8 cellular contexts compared by ENCODE assay signal in genomic region chr1:151146416-151147131, GRCh38. TPM values are rescaled to one million over a fixed set of nuclear protein-coding genes. Genes with fewer than 3 reads are reported as not detected.
DNase-seq lines count a peak whose midpoint lies in the region; ATAC-seq and TF ChIP-seq lines count a peak whose summit lies in the region.

TSS of gene SEMA6C (minus strand) at chr1:151146631. CDS start at chr1:151142621, 4,010 bp downstream.

- peaks cover 34% of the 10 kb centered on the region for H3K27me3 ChIP-seq in H7 (ENCODE audit: control insufficient read depth, insufficient read depth, low read length)

- peak within 1 kb of the TSS in 1 of 2 donors; percentile 32 for H3K27ac Mint-ChIP-seq in natural killer cell treated with Interleukin-12 subunit alpha and Interleukin-12 subunit beta and Interleukin-15 and Interleukin-18, amount 100 ng/mL, for 72 hours

- DNase-seq in EL (peak; percentile 93), H7 (peak; percentile 97), LoVo (ENCODE audit: low spot score) (peak; percentile 87), RWPE1 (ENCODE audit: low spot score) (peak; percentile 86), fibroblast of peridontal ligament (ENCODE audit: extremely low read depth) (peak; percentile 81)
- DNase-seq in activated effector memory CD4-positive, alpha-beta T cell treated with Interleukin-2 at 50 U/mL for 16 hours = peak; percentile 83
- peak; percentile 93 for DNase-seq in natural killer cell treated with Interleukin-12 subunit alpha and Interleukin-12 subunit beta and Interleukin-15 and Interleukin-18, amount 100 ng/mL, for 72 hours (ENCODE audit: low spot score)
- peak; percentile 54 to 85 (median 74) for DNase-seq in stimulated activated naive CD4-positive, alpha-beta T cell (lab: John Stamatoyannopoulos, UW)

- peak within 1 kb of the TSS; percentile 77 for H3K27ac ChIP-seq in RWPE1

- H3K4me3 ChIP-seq in H7 (ENCODE audit: insufficient read depth, low read depth, low read length) = peak within 1 kb of the TSS; percentile 80

- H3K36me3 ChIP-seq in H7 (replicated peaks; ENCODE audit: control insufficient read depth, insufficient read depth, low read length) = no peaks in the 10 kb centered on the region; the same call in 1 of the 2 replicates

- POLR2A ChIA-PET in RWPE1 (lab: Yijun Ruan, JAX; ENCODE audit: low non-redundant PET) = no interaction called here

- H3K36me3 Mint-ChIP-seq in natural killer cell treated with Interleukin-12 subunit alpha and Interleukin-12 subunit beta and Interleukin-15 and Interleukin-18, amount 100 ng/mL, for 72 hours = no peaks in the 10 kb centered on the region

- peaks cover 11 to 14% of the 10 kb centered on the region in 2 donors for H3K4me1 Mint-ChIP-seq in natural killer cell treated with Interleukin-12 subunit alpha and Interleukin-12 subunit beta and Interleukin-15 and Interleukin-18, amount 100 ng/mL, for 72 hours (ENCODE audit: low read depth in 2 of 2)

- CTCF ChIA-PET in RWPE1 (lab: Yijun Ruan, JAX) = interaction anchor here (0.6 to 0.9 kb wide), 2 partner anchors 9 to 81 kb away, joined by 3 read pairs; no protein-coding TSS in a partner anchor

- H3K9me3 Mint-ChIP-seq in natural killer cell treated with Interleukin-12 subunit alpha and Interleukin-12 subunit beta and Interleukin-15 and Interleukin-18, amount 100 ng/mL, for 72 hours = no peaks in the 10 kb centered on the region

- peak; percentile 100 for ATAC-seq in natural killer cell treated with Interleukin-12 subunit alpha and Interleukin-12 subunit beta and Interleukin-15 and Interleukin-18, amount 100 ng/mL, for 72 hours

- peak within 1 kb of the TSS; percentile 83 for H3K4me3 Mint-ChIP-seq in natural killer cell treated with Interleukin-12 subunit alpha and Interleukin-12 subunit beta and Interleukin-15 and Interleukin-18, amount 100 ng/mL, for 72 hours

- TF ChIP-seq CTCF in RWPE1 (conservative IDR thresholded peaks at IDR 0.05; ENCODE audit: low read depth) = no peak

- H3K27me3 Mint-ChIP-seq in natural killer cell treated with Interleukin-12 subunit alpha and Interleukin-12 subunit beta and Interleukin-15 and Interleukin-18, amount 100 ng/mL, for 72 hours = peaks cover 4 to 7% of the 10 kb centered on the region in 2 donors

RNA-seq across cellular contexts. Expression of gene SEMA6C, which starts in this region (rescaled TPM):
- total RNA-seq in H7 (2014; rRNA removed; shearing (Covaris generic)) = 6.1 and 8.0 TPM in 2 replicates
- 1 to 10 TPM in 1 of 2 donors, under 1 TPM in 1; 0.90 to 2.9 TPM for total RNA-seq in natural killer cell treated with Interleukin-12 subunit alpha and Interleukin-12 subunit beta and Interleukin-15 and Interleukin-18, amount 100 ng/mL, for 72 hours

Comparison
In these comparisons a context has a peak if more than half of its experiments do, and no peak if none do; other contexts are left out.
1. Peak in every context shown above with its lines: DNase-seq, ATAC-seq, H3K4me3 ChIP-seq and H3K27ac ChIP-seq.